ENCODE assay signal across 10 cellular contexts in the genomic region with DNA sequence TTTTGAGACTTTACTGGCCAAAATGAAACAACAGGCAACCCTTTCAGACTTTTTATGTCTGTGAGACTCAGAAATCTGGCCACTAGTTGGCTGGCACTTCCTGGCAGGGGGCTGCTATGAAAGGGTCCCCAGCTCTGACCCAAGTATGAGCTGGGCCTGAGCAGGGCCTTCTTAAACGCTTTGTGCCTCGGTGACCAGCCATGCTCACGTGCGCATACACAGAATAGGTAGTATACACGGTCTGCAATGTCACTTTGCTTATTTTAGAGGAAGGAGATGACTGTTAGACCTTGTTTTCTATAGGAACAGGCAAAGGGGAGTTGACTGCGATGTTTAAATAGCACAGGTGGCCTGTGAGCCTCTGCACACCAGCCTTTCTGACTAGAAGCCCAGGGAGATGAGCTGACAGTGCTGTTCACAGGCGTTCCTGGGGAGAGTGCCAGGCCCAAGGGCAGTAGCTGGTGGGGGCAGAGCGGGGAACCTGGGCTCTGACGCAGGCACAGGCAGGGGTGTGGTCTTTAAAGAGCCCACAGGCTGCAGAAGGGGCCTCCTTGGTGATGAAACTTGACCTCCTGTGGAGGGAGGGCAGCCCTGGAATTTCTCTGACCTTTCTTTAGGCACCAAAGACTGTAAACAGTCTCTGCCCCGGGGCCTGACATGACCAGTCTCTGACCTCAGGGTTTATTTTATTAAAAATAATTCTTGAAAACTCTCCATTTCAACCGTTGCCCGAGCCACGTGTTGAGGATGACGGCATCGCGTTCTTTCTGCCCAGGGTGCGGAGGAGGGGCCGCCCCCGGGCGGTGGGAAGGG.
DNase-seq lines count a peak whose midpoint lies in the region; ATAC-seq and TF ChIP-seq lines count a peak whose summit lies in the region.
"Had no signal": no experiment of that assay in that cellular context is flagged by ENCODE, and none has a peak within 500 bp of the region (broad histone marks: within the 10 kb centered on the region; RNA-seq: fewer than 3 reads in every experiment).

No MANE protein-coding gene starts in this region.

- peak overlapping the region; percentile 84 for H3K27ac ChIP-seq in Panc1 (ENCODE audit: low read length)

- in situ Hi-C loops in Panc1 (cut with HindIII; ENCODE audit: low pct_unique_long_range_greater_than_20kb, low sequenced_read_pairs) = no loop called here

- ATAC-seq in Panc1 (peak; percentile 72), Right ventricle myocardium inferior (peak; percentile 90), omental fat pad (ENCODE audit: low FRiP score) (peak; percentile 96), HG03354 (IDR thresholded peaks at IDR 0.05; ENCODE audit: poor library complexity, severe bottlenecking, unreplicated experiment) (no peak)

- CTCF ChIA-PET in Panc1 (lab: Charles Lee) = no interaction called here

- POLR2A ChIA-PET in Panc1 (lab: Charles Lee) = no interaction called here

- intact Hi-C loops in Panc1 (cut with micrococcal nuclease; ENCODE audit: unreplicated experiment) (no loop called here), Right ventricle myocardium inferior (cut with DNase I) (no loop called here)

- no peaks in the 10 kb centered on the region for H3K9me3 ChIP-seq in Panc1 (ENCODE audit: control insufficient read depth, insufficient read depth, low read depth, low read length)
- H3K9me3 ChIP-seq: HAP-1 had no signal

- peak; percentile 39 for DNase-seq in Ammon's horn (ENCODE audit: low spot score)
- no peak for DNase-seq in Panc1 (ENCODE audit: low read depth, low spot score)
- peak; percentile 84 for DNase-seq in Right ventricle myocardium inferior (ENCODE audit: missing footprints)
- no peak for DNase-seq in omental fat pad (ENCODE audit: low spot score)
- no peak for DNase-seq in cerebellar nuclear complex (lab: John Stamatoyannopoulos, UW)
- no peak for DNase-seq in NCI-H526 treated with DMSO at 0.1 percent for 48 hours (lab: John Stamatoyannopoulos, UW)
- no peak for DNase-seq in activated CD4-positive, alpha-beta T cell treated with anti-CD3 and anti-CD28 coated beads, Interleukin-2, amount 50 U/mL, for 4 hours
- DNase-seq: activated naive CD8-positive, alpha-beta T cell treated with anti-CD3 and anti-CD28 coated beads for 36 hours had no signal

- no peak overlapping the region for H3K4me3 ChIP-seq in Panc1 (ENCODE audit: low read depth in 2 of 2, low read length in 2 of 2)
- H3K4me3 ChIP-seq: HAP-1 had no signal

- TF ChIP-seq CTCF in Panc1 (IDR thresholded peaks at IDR 0.05) = no peak
- no peak for TF ChIP-seq CTCF in omental fat pad (IDR thresholded peaks at IDR 0.05)

- H3K36me3 ChIP-seq in Panc1 (ENCODE audit: control insufficient read depth, insufficient read depth, low read length) = no peaks in the 10 kb centered on the region
- H3K36me3 ChIP-seq: HAP-1 had no signal

- H3K27me3 ChIP-seq in Panc1 (ENCODE audit: control insufficient read depth, insufficient read depth, low read length) = no peaks in the 10 kb centered on the region

- BruUV-seq in Panc1 (replicated peaks; lab: Mats Ljungman, UMichigan) = no TSS peak

- H3K4me1 ChIP-seq in Panc1 (ENCODE audit: control insufficient read depth, insufficient read depth, low read length) = peaks cover 58% of the 10 kb centered on the region
- H3K4me1 ChIP-seq: HAP-1 had no signal

Comparison
In these comparisons a context has a peak if more than half of its experiments do, and no peak if none do; other contexts are left out.
1. DNase-seq: peak in Ammon's horn (single experiment) and Right ventricle myocardium inferior (single experiment); none in Panc1 (single experiment), omental fat pad (single experiment), cerebellar nuclear complex (0 of 2), NCI-H526 treated with DMSO at 0.1 percent for 48 hours (single experiment) and activated CD4-positive, alpha-beta T cell treated with anti-CD3 and anti-CD28 coated beads, Interleukin-2, amount 50 U/mL, for 4 hours (0 of 2).